In genomic region chr21:45972353-45972715, GRCh38 we compare ENCODE assay signal across 8 cellular contexts. TPM values are rescaled to one million over a fixed set of nuclear protein-coding genes. Genes with fewer than 3 reads are reported as not detected.
A peak's percentile ranks its signal among the peaks of the same experiment; 100 is the strongest.
DNase-seq lines count a peak whose midpoint lies in the region; ATAC-seq and TF ChIP-seq lines count a peak whose summit lies in the region.
"Had no signal": no experiment of that assay in that cellular context is flagged by ENCODE, and none has a peak within 500 bp of the region (broad histone marks: within the 10 kb centered on the region; RNA-seq: fewer than 3 reads in every experiment).

No MANE protein-coding gene starts in this region.

- no peak for TF ChIP-seq POLR2A in tibial nerve (IDR thresholded peaks at IDR 0.05)

- H2BK15ac ChIP-seq in mesenchymal stem cell (ENCODE audit: low read depth, poor library complexity, severe bottlenecking) = peak overlapping the region; percentile 93

- POLR2A ChIA-PET in naive thymus-derived CD4-positive, alpha-beta T cell (lab: Charles Lee) = no interaction called here

- H3K27ac Mint-ChIP-seq in naive thymus-derived CD4-positive, alpha-beta T cell = no peak overlapping the region

- H2BK120ac ChIP-seq in mesenchymal stem cell (ENCODE audit: low read depth, low read length) = peak overlapping the region; percentile 100

- no peaks in the 10 kb centered on the region for H3K79me1 ChIP-seq in mesenchymal stem cell (replicated peaks; ENCODE audit: low read length, poor library complexity, severe bottlenecking)

- H3K27me3 Mint-ChIP-seq in naive thymus-derived CD4-positive, alpha-beta T cell = peaks cover 0 to 36% (median 10%) of the 10 kb centered on the region in 5 donors

- H3K14ac ChIP-seq in mesenchymal stem cell (ENCODE audit: low read length in 2 of 2) = peak overlapping the region in 1 of 2 experiments; percentile 89

- peaks cover 34% of the 10 kb centered on the region for H3K4me1 ChIP-seq in effector memory CD4-positive, alpha-beta T cell (ENCODE audit: control insufficient read depth, insufficient read depth, low read length, poor library complexity, severe bottlenecking)
- peaks cover 48% of the 10 kb centered on the region for H3K4me1 ChIP-seq in mesenchymal stem cell (ENCODE audit: control insufficient read depth, insufficient read depth, low read depth, low read length)
- peaks cover 0 to 57% (median 47%) of the 10 kb centered on the region in 4 donors for H3K4me1 ChIP-seq in tibial nerve
- peaks cover 20 to 22% of the 10 kb centered on the region in 2 donors for H3K4me1 ChIP-seq in naive thymus-derived CD4-positive, alpha-beta T cell (ENCODE audit: control insufficient read depth in 2 of 2, insufficient read depth in 2 of 2, low read length in 2 of 2)

- peak overlapping the region; percentile 62 for H2AK5ac ChIP-seq in mesenchymal stem cell (ENCODE audit: low read length, severe bottlenecking)

- peak overlapping the region in 1 of 2 experiments; percentile 78 for H3K23ac ChIP-seq in mesenchymal stem cell (ENCODE audit: low read length in 2 of 2)

- peaks cover 36% of the 10 kb centered on the region for H3K27me3 ChIP-seq in effector memory CD4-positive, alpha-beta T cell (replicated peaks; ENCODE audit: control insufficient read depth, insufficient read depth, low read length, poor library complexity, severe bottlenecking)
- H3K27me3 ChIP-seq in mesenchymal stem cell (ENCODE audit: control insufficient read depth in 1 of 2, insufficient read depth in 1 of 2, low read length in 2 of 2) (no peaks in the 10 kb centered on the region), tibial nerve (no peaks in the 10 kb centered on the region)
- peaks cover 0 to 13% of the 10 kb centered on the region in 2 donors for H3K27me3 ChIP-seq in naive thymus-derived CD4-positive, alpha-beta T cell (ENCODE audit: control insufficient read depth in 2 of 2, insufficient read depth in 2 of 2, low read length in 2 of 2)

- peak overlapping the region; percentile 94 for H3K4me2 ChIP-seq in mesenchymal stem cell (ENCODE audit: low read length, poor library complexity, severe bottlenecking)

- 34% methylated on average over 19 of the region's 19 CpGs for WGBS in mesenchymal stem cell
- WGBS in tibial nerve, 2 donors = 28% methylated on average over 19 of the region's 19 CpGs; no CpG with 5 or more reads in 1 of the 2 donors

- H3K36me3 ChIP-seq in effector memory CD4-positive, alpha-beta T cell (ENCODE audit: control insufficient read depth, insufficient read depth, low read length) = no peaks in the 10 kb centered on the region
- H3K36me3 ChIP-seq in mesenchymal stem cell (ENCODE audit: control insufficient read depth in 1 of 2, insufficient read depth in 2 of 2, low read depth in 1 of 2, low read length in 2 of 2) = no peaks in the 10 kb centered on the region
- no peaks in the 10 kb centered on the region for H3K36me3 ChIP-seq in tibial nerve
- H3K36me3 ChIP-seq in naive thymus-derived CD4-positive, alpha-beta T cell (ENCODE audit: control insufficient read depth in 2 of 3, insufficient read depth in 3 of 3, low read length in 3 of 3) = no peaks in the 10 kb centered on the region

- no peaks in the 10 kb centered on the region for H3K9me3 ChIP-seq in effector memory CD4-positive, alpha-beta T cell (ENCODE audit: control insufficient read depth, low read length)
- H3K9me3 ChIP-seq in mesenchymal stem cell (ENCODE audit: control insufficient read depth, low read length) (no peaks in the 10 kb centered on the region), tibial nerve (no peaks in the 10 kb centered on the region)
- no peaks in the 10 kb centered on the region for H3K9me3 ChIP-seq in naive thymus-derived CD4-positive, alpha-beta T cell (ENCODE audit: control insufficient read depth in 2 of 3, low read length in 3 of 3)

- H3K4me1 Mint-ChIP-seq in naive thymus-derived CD4-positive, alpha-beta T cell = peaks cover 5 to 24% (median 14%) of the 10 kb centered on the region in 7 donors

- H3K4me3 Mint-ChIP-seq in naive thymus-derived CD4-positive, alpha-beta T cell = peak overlapping the region in 2 of 10 donors; percentile 25 to 93

- intact Hi-C loops in naive thymus-derived CD4-positive, alpha-beta T cell (cut with micrococcal nuclease) = loop anchor here (2.0 to 10.0 kb wide), 6 partner anchors 122 to 485 kb away; partner anchors contain the start of genes LSS (in 2 of the 2), COL6A2 (in 1 of the 2), DIP2A (in 1 of the 2) and MCM3AP (in 1 of the 2)

- no peaks in the 10 kb centered on the region for H3K36me3 Mint-ChIP-seq in naive thymus-derived CD4-positive, alpha-beta T cell

- no peak for TF ChIP-seq CTCF in tibial nerve (IDR thresholded peaks at IDR 0.05)

- H3K18ac ChIP-seq in mesenchymal stem cell (ENCODE audit: low read depth in 1 of 2, low read length in 2 of 2) = peak overlapping the region; percentile 98 to 99

- H3K4ac ChIP-seq in mesenchymal stem cell (ENCODE audit: low read depth in 1 of 2, low read length in 2 of 2) = peak overlapping the region; percentile 100

- H2AFZ ChIP-seq in mesenchymal stem cell (ENCODE audit: low read depth, low read length) = no peak overlapping the region

- DNase-seq in HuH-7.5 (ENCODE audit: low spot score) (peak; percentile 1), mesenchymal stem cell (no peak), tibial nerve (ENCODE audit: low spot score in 2 of 2) (no peak), NCI-H2029 (lab: John Stamatoyannopoulos, UW) (no peak), NCI-H187 (lab: John Stamatoyannopoulos, UW) (no peak)
- no peak for DNase-seq in effector memory CD4-positive, alpha-beta T cell
- no peak for DNase-seq in naive thymus-derived CD4-positive, alpha-beta T cell

- CTCF ChIA-PET in naive thymus-derived CD4-positive, alpha-beta T cell (lab: Charles Lee) = interaction anchor here (2.0 kb wide), 1 partner anchor 171 kb away, joined by 9 read pairs; no protein-coding TSS in a partner anchor

- peak overlapping the region; percentile 90 for H2BK5ac ChIP-seq in mesenchymal stem cell (ENCODE audit: low read depth, low read length, poor library complexity, severe bottlenecking)

- H2BK12ac ChIP-seq in mesenchymal stem cell (ENCODE audit: low read length in 2 of 2) = peak overlapping the region; percentile 75 to 99

- peak overlapping the region; percentile 99 for H4K8ac ChIP-seq in mesenchymal stem cell (ENCODE audit: low read length)

- H3K4me3 ChIP-seq in effector memory CD4-positive, alpha-beta T cell (ENCODE audit: insufficient read depth, low read depth, low read length, poor library complexity, severe bottlenecking) = peak overlapping the region; percentile 58
- H3K4me3 ChIP-seq in mesenchymal stem cell (ENCODE audit: insufficient read depth in 1 of 2, low read depth in 1 of 2, low read length in 2 of 2) = peak overlapping the region; percentile 57 to 79
- H3K4me3 ChIP-seq in tibial nerve = peak overlapping the region; percentile 38 to 56 (median 53)
- H3K4me3 ChIP-seq in naive thymus-derived CD4-positive, alpha-beta T cell (ENCODE audit: low read length) = no peak overlapping the region

- peak overlapping the region; percentile 100 for H4K91ac ChIP-seq in mesenchymal stem cell (ENCODE audit: low read length)

- no peak for ATAC-seq in naive thymus-derived CD4-positive, alpha-beta T cell
- ATAC-seq: Panc1 had no signal

- peak overlapping the region; percentile 96 for H3K9ac ChIP-seq in mesenchymal stem cell (ENCODE audit: low read length)

- no peaks in the 10 kb centered on the region for H3K9me3 Mint-ChIP-seq in naive thymus-derived CD4-positive, alpha-beta T cell

- no peak for TF ChIP-seq EP300 in tibial nerve (IDR thresholded peaks at IDR 0.05)

- H3K27ac ChIP-seq in effector memory CD4-positive, alpha-beta T cell (ENCODE audit: insufficient read depth, low read length, poor library complexity, severe bottlenecking) = no peak overlapping the region
- H3K27ac ChIP-seq in mesenchymal stem cell (ENCODE audit: low read length, poor library complexity, severe bottlenecking) = peak overlapping the region; percentile 84
- peak overlapping the region; percentile 88 to 98 (median 92) for H3K27ac ChIP-seq in tibial nerve
- no peak overlapping the region for H3K27ac ChIP-seq in naive thymus-derived CD4-positive, alpha-beta T cell (ENCODE audit: low read depth, low read length)

RNA-seq across cellular contexts. Expression of gene COL6A1, which starts 9.2 kb away (rescaled TPM):
- polyA plus RNA-seq in mesenchymal stem cell (2013, experiment 1 of 2) = 2,201 TPM
- polyA plus RNA-seq in mesenchymal stem cell (2013, experiment 2 of 2) = 2,173 TPM
- 100 to 1,000 TPM; 356 to 669 (median 427) TPM for total RNA-seq in tibial nerve
- 10 to 100 TPM in 2 of 5 experiments, 1 to 10 TPM in 2, under 1 TPM in 1; 0.22 to 17.1 (median 9.5) TPM for total RNA-seq in naive thymus-derived CD4-positive, alpha-beta T cell
- polyA plus RNA-seq in naive thymus-derived CD4-positive, alpha-beta T cell = 1 to 10 TPM in 1 of 2 donors, under 1 TPM in 1; 0.92 to 2.4 TPM

Comparison
In these comparisons a context has a peak if more than half of its experiments do, and no peak if none do; other contexts are left out.
1. H3K27ac ChIP-seq: peak in mesenchymal stem cell (single experiment) and tibial nerve (4 of 4); none in effector memory CD4-positive, alpha-beta T cell (single experiment) and naive thymus-derived CD4-positive, alpha-beta T cell (single experiment).
2. RNA of gene COL6A1, which starts 9.2 kb away (total RNA-seq): 356 to 669 TPM in tibial nerve; 0.22 to 17.1 TPM in naive thymus-derived CD4-positive, alpha-beta T cell; every median in the first group is over 10 times any median in the second.